ENCODE assay signal across 8 cellular contexts in the genomic region with DNA sequence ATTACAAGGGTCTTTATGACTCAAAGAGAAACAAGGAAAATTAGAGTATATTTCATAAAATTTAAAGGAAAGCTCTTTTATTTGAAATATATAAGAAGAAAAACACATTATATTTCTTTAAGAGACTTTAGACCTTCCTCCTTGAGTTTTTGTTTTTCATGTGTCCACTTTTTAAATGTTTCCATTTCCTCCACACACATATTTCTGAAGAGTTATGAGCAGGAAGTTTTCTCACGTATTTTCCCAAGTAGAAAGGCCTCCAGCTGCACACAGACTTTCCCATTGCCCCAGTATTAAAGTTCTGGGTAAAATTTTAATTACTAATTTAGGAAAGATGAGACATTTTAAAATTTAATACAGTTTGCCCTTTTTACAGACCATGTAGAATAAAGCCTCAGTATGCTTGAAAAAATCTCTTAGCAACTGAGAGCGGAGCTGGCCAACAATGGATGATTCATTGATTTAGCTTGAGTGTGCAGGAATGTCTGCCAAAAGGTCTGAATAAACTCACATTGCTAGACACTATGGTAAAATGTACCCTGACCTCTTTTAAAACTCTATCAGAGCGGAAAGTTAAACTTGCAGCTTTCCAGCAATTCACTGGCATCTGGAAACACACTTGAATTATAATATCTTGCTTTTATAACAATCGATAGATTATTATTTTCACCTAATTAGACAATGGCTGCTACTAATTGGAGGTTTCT. TPM values are rescaled to one million over a fixed set of nuclear protein-coding genes. Genes with fewer than 3 reads are reported as not detected.
A peak's percentile ranks its signal among the peaks of the same experiment; 100 is the strongest.
DNase-seq lines count a peak whose midpoint lies in the region; ATAC-seq and TF ChIP-seq lines count a peak whose summit lies in the region.

No MANE protein-coding gene starts in this region.

- H3K27me3 ChIP-seq in HUES64 (ENCODE audit: insufficient read depth, low read length) (no peaks in the 10 kb centered on the region), left lung (no peaks in the 10 kb centered on the region)

- TF ChIP-seq CTCF in choroid plexus epithelial cell (conservative IDR thresholded peaks at IDR 0.05; ENCODE audit: low read depth, low read length): no peak
- no peak for TF ChIP-seq CTCF in left lung (IDR thresholded peaks at IDR 0.05)

- H3K9me3 ChIP-seq in HUES64 (ENCODE audit: insufficient read depth, low read depth, low read length) (no peaks in the 10 kb centered on the region), left lung (no peaks in the 10 kb centered on the region)

- H3K27ac ChIP-seq in HUES64 (ENCODE audit: low read depth, low read length): peak overlapping the region; percentile 23; the same call in 1 of the 2 replicates
- peak overlapping the region; percentile 37 to 75 for H3K27ac ChIP-seq in left lung

- 83% methylated on average over 2 of the region's 4 CpGs for WGBS in HUES64

- intact Hi-C loops in left lung (cut with DNase I): no loop called here

- peak; percentile 96 for DNase-seq in choroid plexus epithelial cell (ENCODE audit: low read depth)
- DNase-seq in left lung: no peak
- peak; percentile 94 for DNase-seq in stromal cell of bone marrow (ENCODE audit: low read depth)
- no peak for DNase-seq in NCI-H2107 treated with DMSO at 0.1 percent for 48 hours (lab: John Stamatoyannopoulos, UW; ENCODE audit: unreplicated experiment)
- DNase-seq in activated CD4-positive, CD25-positive, alpha-beta regulatory T cell (lab: John Stamatoyannopoulos, UW): no peak
- DNase-seq in stimulated activated CD4-positive, alpha-beta T cell treated with anti-CD3 and anti-CD28 coated beads, Interleukin-15, amount 100 ng/mL, for 24 hours: no peak

- H3K9ac ChIP-seq in HUES64 (ENCODE audit: low read depth, low read length): no peak overlapping the region

- H3K4me3 ChIP-seq in HUES64 (ENCODE audit: low read length) (no peak overlapping the region), choroid plexus epithelial cell (ENCODE audit: low read depth, low read length) (no peak overlapping the region), left lung (no peak overlapping the region)

- H3K36me3 ChIP-seq in HUES64 (ENCODE audit: insufficient read depth, low read length) (no peaks in the 10 kb centered on the region), left lung (no peaks in the 10 kb centered on the region)

- H3K4me1 ChIP-seq in HUES64 (ENCODE audit: insufficient read depth, low read length) (peaks cover 29% of the 10 kb centered on the region), left lung (peaks cover 8 to 23% of the 10 kb centered on the region in 2 donors)

- ATAC-seq in left lung (peak; percentile 90), HG02642 (IDR thresholded peaks at IDR 0.05; ENCODE audit: poor library complexity, unreplicated experiment) (no peak)

RNA-seq across cellular contexts. Expression of a gene that starts 57.9 kb away (rescaled TPM):
- 15.5 TPM for polyA plus RNA-seq in HUES64 (2013, experiment 1 of 2)
- 16.7 TPM for polyA plus RNA-seq in HUES64 (2013, experiment 2 of 2)
- 100 to 1,000 TPM in 1 of 2 donors, 10 to 100 TPM in 1; 71.5 to 121 TPM for total RNA-seq in left lung

Comparison
In these comparisons a context has a peak if more than half of its experiments do, and no peak if none do; other contexts are left out.
1. DNase-seq: peak in choroid plexus epithelial cell (single experiment) and stromal cell of bone marrow (single experiment); none in left lung (0 of 2), NCI-H2107 treated with DMSO at 0.1 percent for 48 hours (single experiment), activated CD4-positive, CD25-positive, alpha-beta regulatory T cell (0 of 4) and stimulated activated CD4-positive, alpha-beta T cell treated with anti-CD3 and anti-CD28 coated beads, Interleukin-15, amount 100 ng/mL, for 24 hours (single experiment).